8 cellular contexts compared by ENCODE assay signal in the genomic region with DNA sequence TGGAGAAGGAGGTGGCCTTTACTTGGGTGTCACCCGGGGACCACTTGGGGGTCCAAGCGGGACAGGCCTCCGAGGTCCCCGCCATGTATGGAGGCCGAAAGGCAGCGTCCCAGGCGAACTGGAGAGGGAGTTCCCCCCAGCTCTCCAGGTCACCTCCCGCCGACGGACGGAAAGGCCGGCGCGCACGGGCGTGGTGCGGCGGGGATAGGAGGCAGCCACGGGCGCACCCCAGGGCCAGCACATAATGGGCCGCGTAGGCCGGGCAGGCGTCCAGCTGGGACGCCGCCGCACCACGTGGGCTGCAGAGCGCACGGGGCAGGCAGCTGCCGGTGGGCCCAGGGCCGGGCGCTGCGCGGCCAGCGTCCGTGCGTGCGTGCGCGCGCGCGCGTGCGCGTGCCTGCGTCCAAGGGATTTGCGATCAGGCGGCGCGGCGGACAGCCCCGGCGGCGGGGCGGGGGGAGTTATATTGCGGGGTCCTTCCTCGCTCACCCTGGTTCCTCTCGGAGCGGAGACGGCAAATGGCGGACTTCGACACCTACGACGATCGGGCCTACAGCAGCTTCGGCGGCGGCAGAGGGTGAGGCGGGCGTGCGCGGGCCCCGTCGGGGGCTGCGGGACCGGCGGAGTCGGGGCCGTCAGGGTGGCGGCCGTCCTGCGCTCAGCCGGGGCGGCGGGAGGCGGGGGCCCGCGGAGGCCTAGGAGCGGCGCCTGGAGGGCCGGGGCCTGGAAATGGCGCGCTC. TPM values are rescaled to one million over a fixed set of nuclear protein-coding genes. Genes with fewer than 3 reads are reported as not detected.
DNase-seq lines count a peak whose midpoint lies in the region; ATAC-seq, FAIRE-seq and TF ChIP-seq lines count a peak whose summit lies in the region.

Gene EIF4H, plus strand, starts transcription at position 491 of the 740 bp plus-strand sequence. Its CDS starts 28 bp downstream, at position 519.

- intact Hi-C loops in Right ventricle myocardium superior (cut with DNase I) (no loop called here), pancreas (cut with DNase I) (loop anchor here in 1 of 3 donors (10.0 kb wide), 1 partner anchor 109 kb away; no protein-coding TSS in a partner anchor), thyroid gland (cut with DNase I) (no loop called here)

- TF ChIP-seq POLR2A in thyroid gland (IDR thresholded peaks at IDR 0.05), result peak; percentile 66 to 91

- peak; percentile 57 for DNase-seq in NCI-H1417 treated with DMSO at 0.1 percent for 48 hours (lab: John Stamatoyannopoulos, UW)
- peak; percentile 61 to 89 for DNase-seq in SW 1271 (lab: John Stamatoyannopoulos, UW)
- peak; percentile 89 for DNase-seq in activated naive CD8-positive, alpha-beta T cell treated with anti-CD3 and anti-CD28 coated beads, Interleukin-2, amount 50 U/mL, for 16 hours (ENCODE audit: low read depth, low spot score)
- DNase-seq in Right ventricle myocardium superior, result peak; percentile 98
- peak; percentile 95 to 99 (median 98) for DNase-seq in pancreas
- peak; percentile 96 to 98 for DNase-seq in thyroid gland

- H3K36me3 ChIP-seq in pancreas, result no peaks in the 10 kb centered on the region
- H3K36me3 ChIP-seq in thyroid gland, result no peaks in the 10 kb centered on the region

- peak within 1 kb of the TSS; percentile 87 to 93 (median 92) for H3K27ac ChIP-seq in pancreas
- peak within 1 kb of the TSS; percentile 79 to 94 (median 91) for H3K27ac ChIP-seq in thyroid gland

- peak within 1 kb of the TSS; percentile 67 for H3K4me3 ChIP-seq in GM12875 (ENCODE audit: low read depth, low read length)
- H3K4me3 ChIP-seq in pancreas, result peak within 1 kb of the TSS; percentile 82 to 100 (median 92)
- peak within 1 kb of the TSS; percentile 65 to 97 (median 76) for H3K4me3 ChIP-seq in thyroid gland (replicated peaks in 1 of 3)

- TF ChIP-seq CTCF in GM12875 (IDR thresholded peaks at IDR 0.05; ENCODE audit: borderline replicate concordance, insufficient read depth, low read depth, low read length) (no peak), pancreas (IDR thresholded peaks at IDR 0.05) (no peak), thyroid gland (IDR thresholded peaks at IDR 0.05) (no peak)

- WGBS in pancreas, 2 donors, result 0% methylated on average over 66 to 95 of the region's 95 CpGs
- WGBS in thyroid gland, 2 donors, result 0 to 5% methylated on average over 4 to 6 of the region's 95 CpGs

- no peaks in the 10 kb centered on the region for H3K9me3 ChIP-seq in pancreas
- no peaks in the 10 kb centered on the region for H3K9me3 ChIP-seq in thyroid gland

- H3K27me3 ChIP-seq in pancreas (no peaks in the 10 kb centered on the region), thyroid gland (no peaks in the 10 kb centered on the region)

- peaks cover 33 to 47% (median 40%) of the 10 kb centered on the region in 3 donors for H3K4me1 ChIP-seq in pancreas
- H3K4me1 ChIP-seq in thyroid gland, result peaks cover 47% of the 10 kb centered on the region in 2 donors

- ATAC-seq in HG02763 (IDR thresholded peaks at IDR 0.05; ENCODE audit: unreplicated experiment), result peak; percentile 84
- ATAC-seq in Right ventricle myocardium superior (ENCODE audit: poor library complexity), result peak; percentile 97
- peak; percentile 87 to 94 (median 92) for ATAC-seq in pancreas

- FAIRE-seq in pancreas (lab: Jason Lieb, UNC), result no peak

RNA-seq across cellular contexts. Expression of gene EIF4H, which starts in this region (rescaled TPM):
- total RNA-seq in Right ventricle myocardium superior (166 TPM), pancreas (100 to 1,000 TPM; 128 to 195 (median 135) TPM), thyroid gland (100 to 1,000 TPM; 267 to 323 (median 298) TPM)
- polyA plus RNA-seq in pancreas, result 100 to 1,000 TPM in 1 of 2 donors, 10 to 100 TPM in 1; 73.0 to 107 TPM

Comparison
In these comparisons a context has a peak if more than half of its experiments do, and no peak if none do; other contexts are left out.
1. Peak in every context shown above with its lines: DNase-seq, ATAC-seq, H3K4me3 ChIP-seq and H3K27ac ChIP-seq.